18 cellular contexts compared by ENCODE assay signal in genomic region chr16:85759136-85759535, GRCh38. TPM values are rescaled to one million over a fixed set of nuclear protein-coding genes. Genes with fewer than 3 reads are reported as not detected.
A peak's percentile ranks its signal among the peaks of the same experiment; 100 is the strongest.
DNase-seq lines count a peak whose midpoint lies in the region; ATAC-seq and TF ChIP-seq lines count a peak whose summit lies in the region.
"Had no signal": no experiment of that assay in that cellular context is flagged by ENCODE, and none has a peak within 500 bp of the region (broad histone marks: within the 10 kb centered on the region; RNA-seq: fewer than 3 reads in every experiment).

No MANE protein-coding gene starts in this region.

- no peak overlapping the region for H2AFZ ChIP-seq in OCI-LY1 (ENCODE audit: low read length)
- H2AFZ ChIP-seq: neural progenitor cell had no signal

- no peaks in the 10 kb centered on the region for H3K36me3 Mint-ChIP-seq in activated naive CD4-positive, alpha-beta T cell treated with anti-CD3 and anti-CD28 coated beads, Interleukin-2, amount 50 U/mL, for 24 hours
- no peaks in the 10 kb centered on the region for H3K36me3 Mint-ChIP-seq in activated naive CD4-positive, alpha-beta T cell treated with anti-CD3 and anti-CD28 coated beads, Interleukin-2, amount 10 ng/mL, durations not matched to agents 7 days and 5 days
- H3K36me3 Mint-ChIP-seq in activated naive CD8-positive, alpha-beta T cell treated with anti-CD3 and anti-CD28 coated beads for 36 hours, result no peaks in the 10 kb centered on the region
- no peaks in the 10 kb centered on the region for H3K36me3 Mint-ChIP-seq in stimulated activated memory B cell treated with anti-CD40 and anti-IgM and Interleukin-4, amounts not matched to agents 10 μg/mL and 1 μg/mL and 100 μg/mL, for 72 hours
- H3K36me3 Mint-ChIP-seq: CD8-positive, alpha-beta memory T cell; neural progenitor cell had no signal

- no peaks in the 10 kb centered on the region for H3K36me3 ChIP-seq in OCI-LY1 (ENCODE audit: insufficient read depth, low read length)
- H3K36me3 ChIP-seq: colonic mucosa, gastrocnemius medialis, neural progenitor cell, upper lobe of left lung had no signal

- H3K4me1 Mint-ChIP-seq in activated naive CD4-positive, alpha-beta T cell treated with anti-CD3 and anti-CD28 coated beads, Interleukin-2, amount 50 U/mL, for 24 hours, result peaks cover 8% of the 10 kb centered on the region
- peaks cover 7% of the 10 kb centered on the region for H3K4me1 Mint-ChIP-seq in activated naive CD4-positive, alpha-beta T cell treated with anti-CD3 and anti-CD28 coated beads, Interleukin-2, amount 10 ng/mL, durations not matched to agents 7 days and 5 days
- H3K4me1 Mint-ChIP-seq in activated naive CD8-positive, alpha-beta T cell treated with anti-CD3 and anti-CD28 coated beads for 36 hours, result peaks cover 26% of the 10 kb centered on the region
- peaks cover 74% of the 10 kb centered on the region for H3K4me1 Mint-ChIP-seq in stimulated activated memory B cell treated with anti-CD40 and anti-IgM and Interleukin-4, amounts not matched to agents 10 μg/mL and 1 μg/mL and 100 μg/mL, for 72 hours

- no peak for TF ChIP-seq CTCF in OCI-LY1 (IDR thresholded peaks at IDR 0.05; ENCODE audit: low read length)

- ATAC-seq in stimulated activated memory B cell treated with anti-CD40 and anti-IgM and Interleukin-4, amounts not matched to agents 10 μg/mL and 1 μg/mL and 100 μg/mL, for 72 hours, result peak; percentile 49
- ATAC-seq in GM19324 (IDR thresholded peaks at IDR 0.05; ENCODE audit: low FRiP score, unreplicated experiment), result no peak
- no peak for ATAC-seq in GM21367 (IDR thresholded peaks at IDR 0.05; ENCODE audit: unreplicated experiment)

- H3K9ac ChIP-seq in OCI-LY1 (ENCODE audit: low read length), result no peak overlapping the region
- H3K9ac ChIP-seq: neural progenitor cell had no signal

- no peaks in the 10 kb centered on the region for H4K20me1 ChIP-seq in OCI-LY1 (ENCODE audit: insufficient read depth, low read length)

- no peaks in the 10 kb centered on the region for H3K27me3 ChIP-seq in OCI-LY1 (ENCODE audit: insufficient read depth, low read length)
- H3K27me3 ChIP-seq: colonic mucosa, neural progenitor cell, upper lobe of left lung had no signal

- no peak for DNase-seq in activated naive CD4-positive, alpha-beta T cell treated with anti-CD3 and anti-CD28 coated beads, Interleukin-2, amount 10 ng/mL, durations not matched to agents 7 days and 5 days
- no peak for DNase-seq in activated naive CD8-positive, alpha-beta T cell treated with anti-CD3 and anti-CD28 coated beads for 36 hours
- DNase-seq in superior temporal gyrus (ENCODE audit: extremely low spot score), result no peak
- DNase-seq: activated CD4-positive, alpha-beta T cell treated with anti-CD3 and anti-CD28 coated beads for 1 hour; activated gamma-delta T cell; colonic mucosa; NCI-H446 treated with DMSO at 0.1 percent for 48 hours; T-helper 1 cell had no signal

- H3K27ac ChIP-seq in OCI-LY1 (ENCODE audit: low read depth, low read length, poor library complexity, severe bottlenecking), result peak overlapping the region; percentile 56
- H3K27ac ChIP-seq: colonic mucosa, gastrocnemius medialis, neural progenitor cell, upper lobe of left lung had no signal

- H3K4me3 Mint-ChIP-seq in activated naive CD4-positive, alpha-beta T cell treated with anti-CD3 and anti-CD28 coated beads, Interleukin-2, amount 50 U/mL, for 24 hours, result peak overlapping the region; percentile 30
- H3K4me3 Mint-ChIP-seq in activated naive CD4-positive, alpha-beta T cell treated with anti-CD3 and anti-CD28 coated beads, Interleukin-2, amount 10 ng/mL, durations not matched to agents 7 days and 5 days, result no peak overlapping the region
- H3K4me3 Mint-ChIP-seq in activated naive CD8-positive, alpha-beta T cell treated with anti-CD3 and anti-CD28 coated beads for 36 hours, result no peak overlapping the region
- H3K4me3 Mint-ChIP-seq in stimulated activated memory B cell treated with anti-CD40 and anti-IgM and Interleukin-4, amounts not matched to agents 10 μg/mL and 1 μg/mL and 100 μg/mL, for 72 hours, result peak overlapping the region; percentile 38
- H3K4me3 Mint-ChIP-seq: CD8-positive, alpha-beta memory T cell had no signal

- H3K4me3 ChIP-seq in OCI-LY1 (ENCODE audit: low read depth, low read length, poor library complexity, severe bottlenecking), result no peak overlapping the region
- H3K4me3 ChIP-seq: colonic mucosa, gastrocnemius medialis, lung, neural progenitor cell had no signal

- H3K9me3 Mint-ChIP-seq in activated naive CD4-positive, alpha-beta T cell treated with anti-CD3 and anti-CD28 coated beads, Interleukin-2, amount 50 U/mL, for 24 hours, result no peaks in the 10 kb centered on the region
- H3K9me3 Mint-ChIP-seq in activated naive CD4-positive, alpha-beta T cell treated with anti-CD3 and anti-CD28 coated beads, Interleukin-2, amount 10 ng/mL, durations not matched to agents 7 days and 5 days, result no peaks in the 10 kb centered on the region
- no peaks in the 10 kb centered on the region for H3K9me3 Mint-ChIP-seq in activated naive CD8-positive, alpha-beta T cell treated with anti-CD3 and anti-CD28 coated beads for 36 hours
- peaks cover 3% of the 10 kb centered on the region for H3K9me3 Mint-ChIP-seq in stimulated activated memory B cell treated with anti-CD40 and anti-IgM and Interleukin-4, amounts not matched to agents 10 μg/mL and 1 μg/mL and 100 μg/mL, for 72 hours
- H3K9me3 Mint-ChIP-seq: CD8-positive, alpha-beta memory T cell; neural progenitor cell had no signal

- no peak overlapping the region for H3K27ac Mint-ChIP-seq in activated naive CD4-positive, alpha-beta T cell treated with anti-CD3 and anti-CD28 coated beads, Interleukin-2, amount 50 U/mL, for 24 hours
- H3K27ac Mint-ChIP-seq in activated naive CD4-positive, alpha-beta T cell treated with anti-CD3 and anti-CD28 coated beads, Interleukin-2, amount 10 ng/mL, durations not matched to agents 7 days and 5 days, result no peak overlapping the region
- H3K27ac Mint-ChIP-seq in activated naive CD8-positive, alpha-beta T cell treated with anti-CD3 and anti-CD28 coated beads for 36 hours, result peak overlapping the region; percentile 10
- H3K27ac Mint-ChIP-seq in stimulated activated memory B cell treated with anti-CD40 and anti-IgM and Interleukin-4, amounts not matched to agents 10 μg/mL and 1 μg/mL and 100 μg/mL, for 72 hours, result peak overlapping the region; percentile 59
- H3K27ac Mint-ChIP-seq: CD8-positive, alpha-beta memory T cell; neural progenitor cell had no signal

- no peaks in the 10 kb centered on the region for H3K9me2 ChIP-seq in OCI-LY1 (ENCODE audit: low read depth, low read length)

- peaks cover 55% of the 10 kb centered on the region for H3K4me1 ChIP-seq in OCI-LY1 (ENCODE audit: insufficient read depth, low read length, severe bottlenecking)
- H3K4me1 ChIP-seq: colonic mucosa, gastrocnemius medialis had no signal

- H3F3A ChIP-seq in OCI-LY1 (ENCODE audit: insufficient read depth, low read length), result peaks cover 4% of the 10 kb centered on the region; the same call in 1 of the 2 replicates

- peaks cover 3% of the 10 kb centered on the region for H3K27me3 Mint-ChIP-seq in activated naive CD4-positive, alpha-beta T cell treated with anti-CD3 and anti-CD28 coated beads, Interleukin-2, amount 50 U/mL, for 24 hours
- peaks cover 58% of the 10 kb centered on the region for H3K27me3 Mint-ChIP-seq in activated naive CD4-positive, alpha-beta T cell treated with anti-CD3 and anti-CD28 coated beads, Interleukin-2, amount 10 ng/mL, durations not matched to agents 7 days and 5 days
- peaks cover 36% of the 10 kb centered on the region for H3K27me3 Mint-ChIP-seq in activated naive CD8-positive, alpha-beta T cell treated with anti-CD3 and anti-CD28 coated beads for 36 hours
- no peaks in the 10 kb centered on the region for H3K27me3 Mint-ChIP-seq in stimulated activated memory B cell treated with anti-CD40 and anti-IgM and Interleukin-4, amounts not matched to agents 10 μg/mL and 1 μg/mL and 100 μg/mL, for 72 hours

- no peaks in the 10 kb centered on the region for H3K79me2 ChIP-seq in OCI-LY1 (ENCODE audit: insufficient read depth, low read length)

- H3K9me3 ChIP-seq in OCI-LY1 (ENCODE audit: low read length), result no peaks in the 10 kb centered on the region
- H3K9me3 ChIP-seq: colonic mucosa, gastrocnemius medialis, upper lobe of left lung had no signal

- CTCF ChIA-PET in activated naive CD4-positive, alpha-beta T cell treated with anti-CD3 and anti-CD28 coated beads, Interleukin-2, amount 10 ng/mL, durations not matched to agents 7 days and 5 days (lab: Charles Lee), result interaction anchor here (0.8 kb wide), 1 partner anchor 31 kb away, joined by 3 read pairs; no protein-coding TSS in a partner anchor

- H3K4me2 ChIP-seq in OCI-LY1 (ENCODE audit: low read length), result peak overlapping the region; percentile 31; the same call in 1 of the 2 replicates
- H3K4me2 ChIP-seq: neural progenitor cell had no signal

RNA-seq across cellular contexts. Expression of gene C16orf74, which starts 8.2 kb away (rescaled TPM):
- total RNA-seq in activated naive CD8-positive, alpha-beta T cell treated with anti-CD3 and anti-CD28 coated beads for 36 hours, result 1 to 10 TPM; 1.5 to 1.6 TPM

RNA-seq across cellular contexts. Expression of gene EMC8, which starts 40.2 kb away (rescaled TPM):
- 10 to 100 TPM; 49.4 to 51.0 TPM for total RNA-seq in activated naive CD8-positive, alpha-beta T cell treated with anti-CD3 and anti-CD28 coated beads for 36 hours

RNA-seq across cellular contexts. Expression of gene COX4I1, which starts 40.4 kb away (rescaled TPM):
- total RNA-seq in activated naive CD8-positive, alpha-beta T cell treated with anti-CD3 and anti-CD28 coated beads for 36 hours, result 100 to 1,000 TPM; 524 to 548 TPM

Comparison
In these comparisons a context has a peak if more than half of its experiments do, and no peak if none do; other contexts are left out.
1. H3K4me3 Mint-ChIP-seq: peak in activated naive CD4-positive, alpha-beta T cell treated with anti-CD3 and anti-CD28 coated beads, Interleukin-2, amount 50 U/mL, for 24 hours (single experiment) and stimulated activated memory B cell treated with anti-CD40 and anti-IgM and Interleukin-4, amounts not matched to agents 10 μg/mL and 1 μg/mL and 100 μg/mL, for 72 hours (single experiment); none in activated naive CD4-positive, alpha-beta T cell treated with anti-CD3 and anti-CD28 coated beads, Interleukin-2, amount 10 ng/mL, durations not matched to agents 7 days and 5 days (single experiment) and activated naive CD8-positive, alpha-beta T cell treated with anti-CD3 and anti-CD28 coated beads for 36 hours (single experiment).
2. H3K27ac Mint-ChIP-seq: peak in activated naive CD8-positive, alpha-beta T cell treated with anti-CD3 and anti-CD28 coated beads for 36 hours (single experiment) and stimulated activated memory B cell treated with anti-CD40 and anti-IgM and Interleukin-4, amounts not matched to agents 10 μg/mL and 1 μg/mL and 100 μg/mL, for 72 hours (single experiment); none in activated naive CD4-positive, alpha-beta T cell treated with anti-CD3 and anti-CD28 coated beads, Interleukin-2, amount 50 U/mL, for 24 hours (single experiment) and activated naive CD4-positive, alpha-beta T cell treated with anti-CD3 and anti-CD28 coated beads, Interleukin-2, amount 10 ng/mL, durations not matched to agents 7 days and 5 days (single experiment).